In genomic region chr5:109760130-109760529, GRCh38 we compare ENCODE assay signal across 4 cellular contexts.
A peak's percentile ranks its signal among the peaks of the same experiment; 100 is the strongest.
DNase-seq lines count a peak whose midpoint lies in the region; ATAC-seq, FAIRE-seq and TF ChIP-seq lines count a peak whose summit lies in the region.
"Not testable (repeated sequence)": the region's sequence is repeated elsewhere in the genome, so short reads cannot be mapped to it uniquely, and the experiment has no call there.

No MANE protein-coding gene starts in this region.

- H3K4me3 ChIP-seq in HEK293 (ENCODE audit: low read depth, low read length); IMR-90 (ENCODE audit: insufficient read depth, low read depth, low read length); K562; mesenchymal stem cell (ENCODE audit: insufficient read depth in 1 of 2, low read depth in 1 of 2, low read length in 2 of 2): not testable (repeated sequence)

- H3K9ac ChIP-seq in IMR-90 (ENCODE audit: low read depth, low read length); K562 (ENCODE audit: insufficient read depth in 1 of 2, low read depth in 2 of 2, low read length in 2 of 2); mesenchymal stem cell (ENCODE audit: low read length): not testable (repeated sequence)

- not testable (repeated sequence) for H3K23ac ChIP-seq in IMR-90 (ENCODE audit: low read depth, low read length); mesenchymal stem cell (ENCODE audit: low read length in 2 of 2)

- not testable (repeated sequence) for BruUV-seq in IMR-90 (replicated peaks; lab: Mats Ljungman, UMichigan); K562 (replicated peaks; lab: Mats Ljungman, UMichigan)

- not testable (repeated sequence) for H4K8ac ChIP-seq in IMR-90 (ENCODE audit: low read depth in 2 of 2, low read length in 2 of 2)
- peak overlapping the region; percentile 60 for H4K8ac ChIP-seq in mesenchymal stem cell (ENCODE audit: low read length)

- TF ChIP-seq POLR2A in IMR-90 (IDR thresholded peaks at IDR 0.05; ENCODE audit: low read depth, low read length); K562 (conservative IDR thresholded peaks at IDR 0.05): not testable (repeated sequence)

- not testable (repeated sequence) for H3K18ac ChIP-seq in IMR-90 (ENCODE audit: low read depth, low read length); mesenchymal stem cell (ENCODE audit: low read depth in 1 of 2, low read length in 2 of 2)

- TF ChIP-seq RAD21 in IMR-90 (IDR thresholded peaks at IDR 0.05; ENCODE audit: low read length); K562 (CRISPR knock-in tag; conservative IDR thresholded peaks at IDR 0.05 in 1 of 2, IDR thresholded peaks at IDR 0.05 in 1 of 2): not testable (repeated sequence)

- H2AFZ ChIP-seq in IMR-90 (replicated peaks; ENCODE audit: low read length, poor library complexity); K562 (ENCODE audit: low read depth, low read length); mesenchymal stem cell (ENCODE audit: low read depth, low read length): not testable (repeated sequence)

- H4K91ac ChIP-seq in IMR-90 (ENCODE audit: insufficient read depth, low read depth, low read length); mesenchymal stem cell (ENCODE audit: low read length): not testable (repeated sequence)

- DNase-seq in IMR-90; K562 (ENCODE audit: extremely low read depth in 1 of 4, low spot score in 3 of 4); mesenchymal stem cell: not testable (repeated sequence)

- not testable (repeated sequence) for H4K5ac ChIP-seq in IMR-90 (ENCODE audit: low read depth, low read length)

- not testable (repeated sequence) for H2AK9ac ChIP-seq in IMR-90 (replicated peaks; ENCODE audit: low read depth, low read length, poor library complexity)

- H2BK120ac ChIP-seq in IMR-90 (ENCODE audit: low read depth, low read length); mesenchymal stem cell (ENCODE audit: low read depth, low read length): not testable (repeated sequence)

- not testable (repeated sequence) for H3K27ac ChIP-seq in HEK293 (ENCODE audit: extremely low read depth, low read depth, low read length); K562 (ENCODE audit: extremely low read depth, low read depth, low read length); mesenchymal stem cell (ENCODE audit: low read length, poor library complexity, severe bottlenecking)
- peak overlapping the region; percentile 64; the same call in 1 of the 2 replicates for H3K27ac ChIP-seq in IMR-90 (ENCODE audit: insufficient read depth, low read length)

- TF ChIP-seq EP300 in K562 (IDR thresholded peaks at IDR 0.05; ENCODE audit: low read length): not testable (repeated sequence)

- CTCF ChIA-PET in HEK293 (lab: Yijun Ruan, JAX); IMR-90 (lab: Yijun Ruan, JAX); K562 (lab: Yijun Ruan, JAX; ENCODE audit: low intra/inter-chr PET ratio): not testable (repeated sequence)

- intact Hi-C loops in IMR-90 (cut with micrococcal nuclease); K562 (cut with micrococcal nuclease): not testable (repeated sequence)

- peaks cover 6 to 16% of the 10 kb centered on the region in 2 experiments for H3K36me3 ChIP-seq in HEK293 (ENCODE audit: control insufficient read depth in 2 of 2, insufficient read depth in 1 of 2, low read length in 2 of 2)
- not testable (repeated sequence) for H3K36me3 ChIP-seq in IMR-90 (ENCODE audit: control insufficient read depth, insufficient read depth, low read length)
- H3K36me3 ChIP-seq in K562 (ENCODE audit: control insufficient read depth, insufficient read depth, low read length): peaks cover 21% of the 10 kb centered on the region
- peaks cover 6 to 36% of the 10 kb centered on the region in 2 experiments for H3K36me3 ChIP-seq in mesenchymal stem cell (ENCODE audit: control insufficient read depth in 1 of 2, insufficient read depth in 2 of 2, low read depth in 1 of 2, low read length in 2 of 2)

- H3K79me1 ChIP-seq in IMR-90 (ENCODE audit: low read depth in 1 of 2, low read length in 2 of 2): peaks cover under 1 to 16% of the 10 kb centered on the region in 2 experiments; a peak in 3 of 4 replicates
- not testable (repeated sequence) for H3K79me1 ChIP-seq in mesenchymal stem cell (replicated peaks; ENCODE audit: low read length, poor library complexity, severe bottlenecking)

- not testable (repeated sequence) for H3K14ac ChIP-seq in IMR-90 (replicated peaks; ENCODE audit: low read depth, low read length); mesenchymal stem cell (ENCODE audit: low read length in 2 of 2)

- not testable (repeated sequence) for H2BK5ac ChIP-seq in IMR-90 (ENCODE audit: low read depth, low read length, poor library complexity, severe bottlenecking); mesenchymal stem cell (ENCODE audit: low read depth, low read length, poor library complexity, severe bottlenecking)

- H2BK12ac ChIP-seq in mesenchymal stem cell (ENCODE audit: low read length in 2 of 2): not testable (repeated sequence)

- FAIRE-seq in K562 (lab: Jason Lieb, UNC): not testable (repeated sequence)

- no CpG with 5 or more reads among the region's 4 CpGs for WGBS in IMR-90 (ENCODE audit: extremely low coverage in 2 of 2, insufficient read length in 1 of 2), 2 experiments
- WGBS in K562 (ENCODE audit: insufficient coverage, low coverage, missing lambda C conversion rate): 98% methylated on average over 4 of the region's 4 CpGs
- 100% methylated on average over 2 of the region's 4 CpGs for WGBS in mesenchymal stem cell

- H3K4ac ChIP-seq in IMR-90 (ENCODE audit: low read depth, low read length); mesenchymal stem cell (ENCODE audit: low read depth in 1 of 2, low read length in 2 of 2): not testable (repeated sequence)

- not testable (repeated sequence) for H4K20me1 ChIP-seq in IMR-90 (ENCODE audit: insufficient read depth, low read length); K562 (replicated peaks; ENCODE audit: control insufficient read depth, insufficient read depth, low read length)

- ATAC-seq in IMR-90 (ENCODE audit: low read depth); K562: not testable (repeated sequence)

- H3K27me3 ChIP-seq in IMR-90 (ENCODE audit: control insufficient read depth, insufficient read depth, low read length); K562 (ENCODE audit: control insufficient read depth in 2 of 2, insufficient read depth in 2 of 2, low read length in 2 of 2); mesenchymal stem cell (ENCODE audit: control insufficient read depth in 1 of 2, insufficient read depth in 1 of 2, low read length in 2 of 2): not testable (repeated sequence)

- not testable (repeated sequence) for TF ChIP-seq CTCF in HEK293 (tag by site-specific recombination; IDR thresholded peaks at IDR 0.05); IMR-90 (conservative IDR thresholded peaks at IDR 0.05; ENCODE audit: low read depth, low read length); K562 (IDR thresholded peaks at IDR 0.05 in 2 of 3, conservative IDR thresholded peaks at IDR 0.05 in 1 of 3; ENCODE audit: insufficient read depth in 2 of 3, low read depth in 1 of 3, low read length in 3 of 3)

- in situ Hi-C loops in IMR-90 (cut with MboI; ENCODE audit: low sequenced_read_pairs); K562 (cut with MboI): not testable (repeated sequence)

- H3K4me1 ChIP-seq in HEK293 (ENCODE audit: control insufficient read depth, insufficient read depth, low read length); IMR-90 (ENCODE audit: control insufficient read depth, insufficient read depth, low read length); K562 (replicated peaks in 1 of 2; ENCODE audit: control insufficient read depth in 2 of 2, insufficient read depth in 2 of 2, low read length in 2 of 2); mesenchymal stem cell (ENCODE audit: control insufficient read depth, insufficient read depth, low read depth, low read length): not testable (repeated sequence)

- dilution Hi-C loops in IMR-90 (cut with HindIII; ENCODE audit: low sequenced_read_pairs, unreplicated experiment): not testable (repeated sequence)

- not testable (repeated sequence) for H3K4me2 ChIP-seq in IMR-90 (ENCODE audit: low read depth, low read length); K562 (ENCODE audit: insufficient read depth, low read length); mesenchymal stem cell (ENCODE audit: low read length, poor library complexity, severe bottlenecking)

- POLR2A ChIA-PET in HEK293 (lab: Yijun Ruan, JAX); IMR-90 (lab: Charles Lee; ENCODE audit: unreplicated experiment); K562 (lab: Yijun Ruan, JAX): not testable (repeated sequence)

- H3K9me3 ChIP-seq in HEK293 (ENCODE audit: control insufficient read depth, insufficient read depth, low read depth, low read length); IMR-90 (ENCODE audit: control insufficient read depth, insufficient read depth, low read length); K562 (replicated peaks; ENCODE audit: control insufficient read depth, insufficient read depth, low read depth, low read length): not testable (repeated sequence)
- H3K9me3 ChIP-seq in mesenchymal stem cell (ENCODE audit: control insufficient read depth, low read length): peaks cover 11% of the 10 kb centered on the region

- H3K9me1 ChIP-seq in IMR-90 (ENCODE audit: insufficient read depth, low read length); K562 (ENCODE audit: control insufficient read depth, insufficient read depth, low read length): not testable (repeated sequence)

- H2BK20ac ChIP-seq in IMR-90 (ENCODE audit: low read depth, low read length): not testable (repeated sequence)

- H2AK5ac ChIP-seq in IMR-90 (ENCODE audit: low read depth, low read length); mesenchymal stem cell (ENCODE audit: low read length, severe bottlenecking): not testable (repeated sequence)

- H2BK15ac ChIP-seq in IMR-90 (ENCODE audit: low read depth, low read length); mesenchymal stem cell (ENCODE audit: low read depth, poor library complexity, severe bottlenecking): not testable (repeated sequence)

- not testable (repeated sequence) for H3K56ac ChIP-seq in IMR-90 (ENCODE audit: extremely low read depth, insufficient read depth, low read length)

- H3K79me2 ChIP-seq in K562 (ENCODE audit: control insufficient read depth, insufficient read depth, low read length): peaks cover 15% of the 10 kb centered on the region; the same call in 2 of the 3 replicates
